In the genomic region with DNA sequence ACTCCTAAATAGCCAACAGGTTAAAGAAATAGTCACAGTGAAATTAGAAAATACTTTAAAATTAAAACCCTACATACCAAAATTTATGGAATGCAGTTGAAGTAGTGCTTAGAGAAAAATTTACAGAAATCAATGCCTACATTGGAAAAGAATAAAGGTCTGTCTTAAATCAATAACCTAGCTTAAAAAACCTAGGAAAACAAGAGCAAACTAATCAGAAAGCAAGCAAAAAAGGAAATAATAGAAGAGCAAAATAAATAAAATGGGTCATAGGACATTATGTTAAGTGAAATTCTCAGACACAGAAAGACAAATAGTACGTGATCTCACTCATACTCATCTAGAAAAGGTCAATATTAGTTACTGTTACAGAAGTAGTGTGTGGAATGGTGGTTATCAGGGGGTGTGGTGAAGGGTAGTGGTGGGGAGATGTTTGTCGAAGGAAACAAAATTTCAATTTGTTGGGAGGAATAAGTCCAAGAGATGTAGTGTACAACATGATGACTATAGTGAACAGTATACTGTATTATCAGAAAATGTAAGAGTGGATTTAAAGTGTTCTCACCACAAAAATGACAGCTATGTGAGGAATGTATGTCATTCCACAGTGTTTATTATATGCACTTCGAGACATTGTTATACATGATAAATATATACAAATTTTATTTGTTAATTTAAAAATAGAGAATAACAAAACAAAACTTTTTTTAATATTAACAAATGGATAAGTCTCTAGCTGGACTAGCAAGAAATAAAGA, we compare ENCODE assay signal across 1 cellular context.
TF ChIP-seq lines count a peak whose summit lies in the region.

No MANE protein-coding gene starts in this region.

TF ChIP-seq in HepG2, 621 proteins besides CTCF, POLR2A, EP300 and RAD21 (continued from another document):
- TF ChIP-seq ZBTB46 (CRISPR knock-in tag; IDR thresholded peaks at IDR 0.05; ENCODE audit: borderline replicate concordance), result no peak
- TF ChIP-seq, protein P1, sequence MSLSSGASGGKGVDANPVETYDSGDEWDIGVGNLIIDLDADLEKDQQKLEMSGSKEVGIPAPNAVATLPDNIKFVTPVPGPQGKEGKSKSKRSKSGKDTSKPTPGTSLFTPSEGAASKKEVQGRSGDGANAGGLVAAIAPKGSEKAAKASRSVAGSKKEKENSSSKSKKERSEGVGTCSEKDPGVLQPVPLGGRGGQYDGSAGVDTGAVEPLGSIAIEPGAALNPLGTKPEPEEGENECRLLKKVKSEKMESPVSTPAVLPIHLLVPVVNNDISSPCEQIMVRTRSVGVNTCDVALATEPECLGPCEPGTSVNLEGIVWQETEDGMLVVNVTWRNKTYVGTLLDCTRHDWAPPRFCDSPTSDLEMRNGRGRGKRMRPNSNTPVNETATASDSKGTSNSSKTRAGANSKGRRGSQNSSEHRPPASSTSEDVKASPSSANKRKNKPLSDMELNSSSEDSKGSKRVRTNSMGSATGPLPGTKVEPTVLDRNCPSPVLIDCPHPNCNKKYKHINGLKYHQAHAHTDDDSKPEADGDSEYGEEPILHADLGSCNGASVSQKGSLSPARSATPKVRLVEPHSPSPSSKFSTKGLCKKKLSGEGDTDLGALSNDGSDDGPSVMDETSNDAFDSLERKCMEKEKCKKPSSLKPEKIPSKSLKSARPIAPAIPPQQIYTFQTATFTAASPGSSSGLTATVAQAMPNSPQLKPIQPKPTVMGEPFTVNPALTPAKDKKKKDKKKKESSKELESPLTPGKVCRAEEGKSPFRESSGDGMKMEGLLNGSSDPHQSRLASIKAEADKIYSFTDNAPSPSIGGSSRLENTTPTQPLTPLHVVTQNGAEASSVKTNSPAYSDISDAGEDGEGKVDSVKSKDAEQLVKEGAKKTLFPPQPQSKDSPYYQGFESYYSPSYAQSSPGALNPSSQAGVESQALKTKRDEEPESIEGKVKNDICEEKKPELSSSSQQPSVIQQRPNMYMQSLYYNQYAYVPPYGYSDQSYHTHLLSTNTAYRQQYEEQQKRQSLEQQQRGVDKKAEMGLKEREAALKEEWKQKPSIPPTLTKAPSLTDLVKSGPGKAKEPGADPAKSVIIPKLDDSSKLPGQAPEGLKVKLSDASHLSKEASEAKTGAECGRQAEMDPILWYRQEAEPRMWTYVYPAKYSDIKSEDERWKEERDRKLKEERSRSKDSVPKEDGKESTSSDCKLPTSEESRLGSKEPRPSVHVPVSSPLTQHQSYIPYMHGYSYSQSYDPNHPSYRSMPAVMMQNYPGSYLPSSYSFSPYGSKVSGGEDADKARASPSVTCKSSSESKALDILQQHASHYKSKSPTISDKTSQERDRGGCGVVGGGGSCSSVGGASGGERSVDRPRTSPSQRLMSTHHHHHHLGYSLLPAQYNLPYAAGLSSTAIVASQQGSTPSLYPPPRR (CRISPR knock-in tag; IDR thresholded peaks at IDR 0.05; ENCODE audit: borderline replicate concordance), result peak; percentile 30; the same call in 1 of the 2 replicates
- no peak for TF ChIP-seq TBX2 (CRISPR knock-in tag; IDR thresholded peaks at IDR 0.05; ENCODE audit: borderline replicate concordance)
- TF ChIP-seq CERS6 (CRISPR knock-in tag; IDR thresholded peaks at IDR 0.05), result no peak
- no peak for TF ChIP-seq ATF7-NPFF (CRISPR knock-in tag; IDR thresholded peaks at IDR 0.05; ENCODE audit: low read depth)
- no peak for TF ChIP-seq CREB1 (IDR thresholded peaks at IDR 0.05)
- TF ChIP-seq CREB1 (CRISPR knock-in tag; IDR thresholded peaks at IDR 0.05), result peak; percentile 45; the same call in 1 of the 2 replicates
- no peak for TF ChIP-seq HNRNPLL (IDR thresholded peaks at IDR 0.05; ENCODE audit: low read depth, low read length, poor library complexity, severe bottlenecking)
